ENCODE assay signal across 8 cellular contexts in the genomic region with DNA sequence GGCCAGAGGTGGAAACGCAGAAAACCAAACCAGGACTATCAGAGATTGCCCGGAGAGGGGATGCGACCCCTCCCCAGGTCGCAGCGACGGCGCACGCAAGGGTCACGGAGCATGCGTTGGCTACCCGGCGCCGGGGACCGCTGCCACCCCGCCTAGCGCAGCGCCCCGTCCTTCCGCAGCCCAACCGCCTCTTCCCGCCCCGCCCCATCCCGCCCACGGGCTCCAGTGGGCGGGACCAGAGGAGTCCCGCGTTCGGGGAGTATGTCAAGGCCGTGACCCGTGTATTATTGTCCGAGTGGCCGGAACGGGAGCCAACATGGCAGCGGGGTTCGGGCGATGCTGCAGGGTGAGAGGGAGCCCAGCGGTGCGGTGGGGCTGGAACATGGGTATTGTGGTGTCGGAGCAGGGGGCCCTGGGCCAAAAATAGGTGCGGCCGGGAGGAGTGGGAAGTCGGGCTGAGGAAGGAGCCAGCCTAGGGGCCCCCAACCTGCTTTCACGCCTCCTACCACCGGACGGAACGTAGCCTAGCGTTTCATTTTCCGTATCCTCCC. TPM values are rescaled to one million over a fixed set of nuclear protein-coding genes. Genes with fewer than 3 reads are reported as not detected.
DNase-seq lines count a peak whose midpoint lies in the region; ATAC-seq and TF ChIP-seq lines count a peak whose summit lies in the region.

A gene (plus strand): TSS at position 238 of the 551 bp plus-strand sequence. CDS start 79 bp downstream, at position 317.

- H3K4me3 ChIP-seq in choroid plexus epithelial cell (ENCODE audit: low read depth, low read length): peak within 1 kb of the TSS; percentile 93

- H3K27me3 ChIP-seq in layer of hippocampus (ENCODE audit: control insufficient read depth, insufficient read depth, low read length): no peaks in the 10 kb centered on the region

- DNase-seq in AML-193 (lab: John Stamatoyannopoulos, UW) (peak; percentile 77 to 79), NCI-H460 (ENCODE audit: extremely low read depth, low read depth) (peak; percentile 81), choroid plexus epithelial cell (ENCODE audit: low read depth) (peak; percentile 74)
- peak; percentile 79 to 87 for DNase-seq in activated CD4-positive, alpha-beta T cell treated with anti-CD3 and anti-CD28 coated beads for 4 hours
- peak; percentile 77 to 88 for DNase-seq in stimulated activated CD4-positive, alpha-beta T cell treated with anti-CD3 and anti-CD28 coated beads, Interleukin-1b, Interleukin-23, amount 100 ng/mL, for 4 hours (ENCODE audit: low read depth in 2 of 2)

- peak; percentile 92 for ATAC-seq in GM19025 (IDR thresholded peaks at IDR 0.05; ENCODE audit: low read depth, unreplicated experiment)
- peak; percentile 94 for ATAC-seq in HG03280 (IDR thresholded peaks at IDR 0.05; ENCODE audit: unreplicated experiment)

- peak within 1 kb of the TSS; percentile 89 for H3K27ac ChIP-seq in layer of hippocampus (ENCODE audit: low read depth, low read length)

- no peak for TF ChIP-seq CTCF in choroid plexus epithelial cell (conservative IDR thresholded peaks at IDR 0.05; ENCODE audit: low read depth, low read length)

RNA-seq across cellular contexts. Expression of the gene that starts here (rescaled TPM):
- 42.9 and 50.0 TPM in 2 replicates for total RNA-seq in NCI-H460 (2014; rRNA removed; shearing (Covaris generic))
- 40.3 and 40.8 TPM in 2 replicates for polyA plus RNA-seq in NCI-H460 (2014; cell fraction: nucleus; rRNA removed)

Comparison
In these comparisons a context has a peak if more than half of its experiments do, and no peak if none do; other contexts are left out.
1. Peak in every context shown above with its lines: DNase-seq, ATAC-seq, H3K4me3 ChIP-seq and H3K27ac ChIP-seq.